ENCODE assay signal across 8 cellular contexts in genomic region chr4:176319704-176320339, GRCh38. TPM values are rescaled to one million over a fixed set of nuclear protein-coding genes. Genes with fewer than 3 reads are reported as not detected.
A peak's percentile ranks its signal among the peaks of the same experiment; 100 is the strongest.
DNase-seq lines count a peak whose midpoint lies in the region; ATAC-seq, FAIRE-seq and TF ChIP-seq lines count a peak whose summit lies in the region.

Gene SPCS3, plus strand, starts transcription at chr4:176319966. Its CDS starts 111 bp downstream, at chr4:176320077.

- peaks cover 8% of the 10 kb centered on the region for H3K36me3 Mint-ChIP-seq in T-cell
- H3K36me3 Mint-ChIP-seq in type B pancreatic cell: peaks cover 6% of the 10 kb centered on the region

- H3K9me3 Mint-ChIP-seq in T-cell (no peaks in the 10 kb centered on the region), type B pancreatic cell (no peaks in the 10 kb centered on the region)

- H3K27ac ChIP-seq in adipose tissue (ENCODE audit: low read depth, low read length): peak within 1 kb of the TSS; percentile 87

- H3K4me3 Mint-ChIP-seq in T-cell (peak within 1 kb of the TSS; percentile 87 to 93 (median 88)), type B pancreatic cell (peak within 1 kb of the TSS; percentile 95)

- intact Hi-C loops in cardiac septum (cut with DNase I): loop anchor here (2.0 to 5.0 kb wide), 2 partner anchors 43 to 125 kb away; partner anchors contain the start of gene SPATA4

- peak; percentile 97 for TF ChIP-seq POLR2A in GM12891 (IDR thresholded peaks at IDR 0.05; ENCODE audit: low read depth, low read length)

- FAIRE-seq in GM12891 (lab: Jason Lieb, UNC): peak; percentile 99

- ATAC-seq in HG02840 (IDR thresholded peaks at IDR 0.05; ENCODE audit: low FRiP score, unreplicated experiment) (peak; percentile 92), T-cell (replicated peaks in 1 of 4) (peak; percentile 88 to 90 (median 90))

- H3K27ac Mint-ChIP-seq in T-cell (peak within 1 kb of the TSS; percentile 91 to 95), type B pancreatic cell (peak within 1 kb of the TSS; percentile 84)

- TF ChIP-seq CTCF in type B pancreatic cell (conservative IDR thresholded peaks at IDR 0.05): no peak

- CTCF ChIA-PET in T-cell (lab: Charles Lee): no interaction called here

- POLR2A ChIA-PET in T-cell (lab: Charles Lee): no interaction called here

- WGBS in adipose tissue, 3 donors: 0% methylated on average over 88 to 94 of the region's 94 CpGs

- H3K4me1 Mint-ChIP-seq in T-cell (peaks cover 50 to 55% (median 53%) of the 10 kb centered on the region in 3 donors), type B pancreatic cell (ENCODE audit: unreplicated experiment) (peaks cover 18% of the 10 kb centered on the region)

- H3K27me3 Mint-ChIP-seq in T-cell (no peaks in the 10 kb centered on the region), type B pancreatic cell (no peaks in the 10 kb centered on the region)

- DNase-seq in GM12891 (ENCODE audit: insufficient read length, low spot score) (peak; percentile 81), NCI-H1436 treated with DMSO at 0.1 percent for 48 hours (lab: John Stamatoyannopoulos, UW) (peak; percentile 64), T-cell (peak; percentile 89 to 96 (median 94)), cardiac septum (ENCODE audit: low spot score) (peak; percentile 99), pons (ENCODE audit: low spot score) (peak; percentile 98), type B pancreatic cell (ENCODE audit: extremely low spot score, unreplicated experiment) (peak; percentile 94)

TF ChIP-seq in GM12891, 5 proteins besides CTCF, POLR2A, EP300 and RAD21:
- peak; percentile 82; the same call in 1 of the 2 replicates for TF ChIP-seq TAF1 (IDR thresholded peaks at IDR 0.05; ENCODE audit: low read depth, low read length)
- TF ChIP-seq POLR2AphosphoS5 (IDR thresholded peaks at IDR 0.05; ENCODE audit: low read depth, low read length): peak; percentile 93
- TF ChIP-seq PAX5 (IDR thresholded peaks at IDR 0.05; ENCODE audit: insufficient read depth, low read length, severe bottlenecking): peak; percentile 79
- peak; percentile 58; the same call in 1 of the 2 replicates for TF ChIP-seq POU2F2 (IDR thresholded peaks at IDR 0.05; ENCODE audit: low read depth, low read length)
- TF ChIP-seq SPI1 (IDR thresholded peaks at IDR 0.05; ENCODE audit: low read depth, low read length): no peak

RNA-seq across cellular contexts. Expression of gene SPCS3, which starts in this region (rescaled TPM):
- polyA plus RNA-seq in GM12891 (2012; ENCODE audit: low read depth, missing spikeins): 33.3 TPM
- 100 to 1,000 TPM; 137 to 163 (median 155) TPM for total RNA-seq in T-cell
- polyA plus RNA-seq in adipose tissue: 10 to 100 TPM; 20.6 to 39.6 (median 27.4) TPM
- total RNA-seq in cardiac septum: 115 TPM
- 87.1 and 106 TPM in 2 replicates for total RNA-seq in type B pancreatic cell (ENCODE audit: low replicate concordance)

Comparison
In these comparisons a context has a peak if more than half of its experiments do, and no peak if none do; other contexts are left out.
1. Peak in every context shown above with its lines: DNase-seq, ATAC-seq and H3K27ac ChIP-seq.